In the genomic region with DNA sequence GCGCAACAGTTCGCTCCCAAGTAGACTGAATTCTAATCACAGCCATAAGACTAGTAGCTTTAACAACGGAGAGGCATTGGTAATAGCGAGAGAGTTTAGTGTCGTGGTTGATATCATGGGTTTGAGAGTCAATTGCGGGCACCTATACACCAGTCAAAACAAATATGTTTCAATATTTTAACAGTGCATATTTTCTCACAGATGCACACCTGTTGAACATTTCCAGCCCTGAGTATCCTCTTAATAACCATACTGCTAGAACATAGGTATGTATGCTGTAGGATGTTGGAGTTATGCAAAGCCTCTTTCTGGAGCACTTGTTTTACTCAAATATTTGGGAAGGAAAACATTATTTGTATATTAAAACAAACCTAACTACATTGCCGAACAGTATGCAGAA, we compare ENCODE assay signal across 7 cellular contexts.
"Had no signal": no experiment of that assay in that cellular context is flagged by ENCODE, and none has a peak within 500 bp of the region (broad histone marks: within the 10 kb centered on the region; RNA-seq: fewer than 3 reads in every experiment).

No MANE protein-coding gene starts in this region.

- H3K4me3 Mint-ChIP-seq: IgD-negative memory B cell had no signal

- DNase-seq: KBM-7, KG1 had no signal

- FAIRE-seq: HepG2, HTR-8/SVneo, K562 had no signal

- H3K27me3 Mint-ChIP-seq: IgD-negative memory B cell had no signal

- H3K27ac Mint-ChIP-seq: IgD-negative memory B cell had no signal

- H3K4me3 ChIP-seq: K562 had no signal

- H3K27ac ChIP-seq: HL-60 had no signal

- ATAC-seq: HepG2, K562 had no signal
